In genomic region chr11:75236062-75236461, GRCh38 we compare ENCODE assay signal across 24 cellular contexts. TPM values are rescaled to one million over a fixed set of nuclear protein-coding genes. Genes with fewer than 3 reads are reported as not detected.
"Had no signal": no experiment of that assay in that cellular context is flagged by ENCODE, and none has a peak within 500 bp of the region (broad histone marks: within the 10 kb centered on the region; RNA-seq: fewer than 3 reads in every experiment).

No MANE protein-coding gene starts in this region.

- H3K27ac ChIP-seq: esophagus muscularis mucosa, foreskin keratinocyte, heart right ventricle, left ventricle myocardium inferior, tibial nerve had no signal

- DNase-seq: activated B cell treated with CpG ODN at 0.5 μM for 24 hours; activated CD4-positive, alpha-beta T cell treated with anti-CD3 and anti-CD28 coated beads, Interleukin-2, amount 50 U/mL, for 1 hour; activated CD8-positive, alpha-beta T cell treated with anti-CD3 and anti-CD28 coated beads, Interleukin-2, amount 10 ng/mL, durations not matched to agents 7 days and 5 days; activated naive CD8-positive, alpha-beta T cell treated with anti-CD3 and anti-CD28 coated beads, Interleukin-2, amount 50 U/mL, for 24 hours; activated T-cell treated with anti-CD3 and anti-CD28 coated beads, Interleukin-2, amount 50 U/mL, for 24 hours; amygdala; caudate nucleus; foreskin keratinocyte; heart right ventricle; left ventricle myocardium inferior; small intestine; stimulated activated CD4-positive, alpha-beta T cell treated with anti-CD3 and anti-CD28 coated beads, Interleukin-2, amount 100 ng/mL, for 24 hours; stimulated activated naive B cell treated with anti-CD40 and anti-IgM and Interleukin-4, amounts not matched to agents 10 μg/mL and 1 μg/mL and 100 μg/mL, for 72 hours; T-helper 2 cell had no signal

- H3K4me3 Mint-ChIP-seq: activated B cell treated with CpG ODN at 0.5 μM for 24 hours; activated CD8-positive, alpha-beta T cell treated with anti-CD3 and anti-CD28 coated beads, Interleukin-2, amount 10 ng/mL, durations not matched to agents 7 days and 5 days; activated naive CD4-positive, alpha-beta T cell treated with anti-CD3 and anti-CD28 coated beads, Interleukin-2, amount 50 U/mL, for 24 hours; activated naive CD8-positive, alpha-beta T cell treated with anti-CD3 and anti-CD28 coated beads, Interleukin-2, amount 50 U/mL, for 24 hours; activated T-cell treated with anti-CD3 and anti-CD28 coated beads, Interleukin-2, amount 50 U/mL, for 24 hours; dendritic cell treated with granulocyte-macrophage colony-stimulating factor and Interleukin-4, amounts not matched to agents 40 ng/mL and 50 ng/mL, for 4 days; nephron; stimulated activated naive B cell treated with anti-CD40 and anti-IgM and Interleukin-4, amounts not matched to agents 10 μg/mL and 1 μg/mL and 100 μg/mL, for 72 hours had no signal

- H3K9me3 ChIP-seq: esophagus muscularis mucosa, heart right ventricle, left ventricle myocardium inferior, tibial nerve had no signal

- H3K4me1 ChIP-seq: foreskin keratinocyte had no signal

- H3K4me3 ChIP-seq: esophagus muscularis mucosa, heart right ventricle, left ventricle myocardium inferior, lung, tibial nerve had no signal

- H3K27ac Mint-ChIP-seq: activated B cell treated with CpG ODN at 0.5 μM for 24 hours; activated CD8-positive, alpha-beta T cell treated with anti-CD3 and anti-CD28 coated beads, Interleukin-2, amount 10 ng/mL, durations not matched to agents 7 days and 5 days; activated naive CD4-positive, alpha-beta T cell treated with anti-CD3 and anti-CD28 coated beads, Interleukin-2, amount 50 U/mL, for 24 hours; activated naive CD8-positive, alpha-beta T cell treated with anti-CD3 and anti-CD28 coated beads, Interleukin-2, amount 50 U/mL, for 24 hours; activated T-cell treated with anti-CD3 and anti-CD28 coated beads, Interleukin-2, amount 50 U/mL, for 24 hours; dendritic cell treated with granulocyte-macrophage colony-stimulating factor and Interleukin-4, amounts not matched to agents 40 ng/mL and 50 ng/mL, for 4 days; nephron; progenitor cell of endocrine pancreas; stimulated activated naive B cell treated with anti-CD40 and anti-IgM and Interleukin-4, amounts not matched to agents 10 μg/mL and 1 μg/mL and 100 μg/mL, for 72 hours had no signal

- ATAC-seq: activated CD8-positive, alpha-beta T cell treated with anti-CD3 and anti-CD28 coated beads, Interleukin-2, amount 10 ng/mL, durations not matched to agents 7 days and 5 days; activated naive CD8-positive, alpha-beta T cell treated with anti-CD3 and anti-CD28 coated beads, Interleukin-2, amount 50 U/mL, for 24 hours; foreskin keratinocyte; heart right ventricle; sciatic nerve; stimulated activated naive B cell treated with anti-CD40 and anti-IgM and Interleukin-4, amounts not matched to agents 10 μg/mL and 1 μg/mL and 100 μg/mL, for 72 hours had no signal

- H3K36me3 Mint-ChIP-seq: activated naive CD4-positive, alpha-beta T cell treated with anti-CD3 and anti-CD28 coated beads, Interleukin-2, amount 50 U/mL, for 24 hours; stimulated activated naive B cell treated with anti-CD40 and anti-IgM and Interleukin-4, amounts not matched to agents 10 μg/mL and 1 μg/mL and 100 μg/mL, for 72 hours had no signal

- H3K9me3 Mint-ChIP-seq: activated B cell treated with CpG ODN at 0.5 μM for 24 hours; activated naive CD8-positive, alpha-beta T cell treated with anti-CD3 and anti-CD28 coated beads, Interleukin-2, amount 50 U/mL, for 24 hours; activated T-cell treated with anti-CD3 and anti-CD28 coated beads, Interleukin-2, amount 50 U/mL, for 24 hours; dendritic cell treated with granulocyte-macrophage colony-stimulating factor and Interleukin-4, amounts not matched to agents 40 ng/mL and 50 ng/mL, for 4 days; nephron had no signal

- H3K36me3 ChIP-seq: esophagus muscularis mucosa, heart right ventricle, left ventricle myocardium inferior, tibial nerve had no signal

RNA-seq across cellular contexts. Expression of gene TPBGL, which starts 4.5 kb away (rescaled TPM):
- total RNA-seq: activated B cell treated with CpG ODN at 0.5 μM for 24 hours, foreskin keratinocyte, osteocyte, progenitor cell of endocrine pancreas, temporal lobe had no signal
